Comparison of ENCODE assay signal across 11 cellular contexts in genomic region chr1:9193226-9193625, GRCh38.
"Had no signal": no experiment of that assay in that cellular context is flagged by ENCODE, and none has a peak within 500 bp of the region (broad histone marks: within the 10 kb centered on the region; RNA-seq: fewer than 3 reads in every experiment).

No MANE protein-coding gene starts in this region.

- H3K27me3 ChIP-seq: right lobe of liver had no signal

- H3K4me3 ChIP-seq: colonic mucosa, mucosa of descending colon, right lobe of liver, upper lobe of left lung had no signal

- H3K36me3 ChIP-seq: colonic mucosa, right lobe of liver, upper lobe of left lung had no signal

- H3K27ac ChIP-seq: colonic mucosa, right lobe of liver, upper lobe of left lung had no signal

- H3K9me3 ChIP-seq: colonic mucosa, mucosa of descending colon, right lobe of liver, upper lobe of left lung had no signal

- ATAC-seq: left colon; naive thymus-derived CD8-positive, alpha-beta T cell had no signal

- DNase-seq: activated CD4-positive, alpha-beta memory T cell treated with anti-CD3 and anti-CD28 coated beads for 36 hours; activated naive CD8-positive, alpha-beta T cell treated with anti-CD3 and anti-CD28 coated beads, Interleukin-2, amount 10 ng/mL, durations not matched to agents 7 days and 5 days; colonic mucosa; left colon; mucosa of descending colon; naive thymus-derived CD8-positive, alpha-beta T cell; right lobe of liver; stimulated activated CD4-positive, alpha-beta T cell treated with anti-CD3 and anti-CD28 coated beads, Interleukin-2, amount 100 ng/mL, for 24 hours; stimulated activated naive CD4-positive, alpha-beta T cell treated with Interleukin-2 at 50 U/mL for 16 hours; T1000 had no signal
